Comparison of ENCODE assay signal across 10 cellular contexts in genomic region chr9:88398-89037, GRCh38. TPM values are rescaled to one million over a fixed set of nuclear protein-coding genes. Genes with fewer than 3 reads are reported as not detected.
DNase-seq lines count a peak whose midpoint lies in the region; ATAC-seq and TF ChIP-seq lines count a peak whose summit lies in the region.
"Not testable (repeated sequence)": the region's sequence is repeated elsewhere in the genome, so short reads cannot be mapped to it uniquely, and the experiment has no call there.
"Had no signal": no experiment of that assay in that cellular context is flagged by ENCODE, and none has a peak within 500 bp of the region (broad histone marks: within the 10 kb centered on the region; RNA-seq: fewer than 3 reads in every experiment).

No MANE protein-coding gene starts in this region.

- not testable (repeated sequence) for H3K4me3 Mint-ChIP-seq in T-helper 17 cell; chondrocyte (ENCODE audit: unreplicated experiment); stimulated activated naive CD8-positive, alpha-beta T cell treated with anti-CD3 and anti-CD28 coated beads, Interleukin-15, amount 100 ng/mL, for 72 hours

- H3K27me3 Mint-ChIP-seq in T-helper 17 cell; stimulated activated naive CD8-positive, alpha-beta T cell treated with anti-CD3 and anti-CD28 coated beads, Interleukin-15, amount 100 ng/mL, for 72 hours: not testable (repeated sequence)
- peaks cover 14% of the 10 kb centered on the region for H3K27me3 Mint-ChIP-seq in chondrocyte (ENCODE audit: low read depth)

- not testable (repeated sequence) for H3K36me3 Mint-ChIP-seq in T-helper 17 cell (ENCODE audit: low read depth); chondrocyte (ENCODE audit: low read depth)

- H3K4me1 Mint-ChIP-seq in T-helper 17 cell; chondrocyte (ENCODE audit: low read depth); stimulated activated naive CD8-positive, alpha-beta T cell treated with anti-CD3 and anti-CD28 coated beads, Interleukin-15, amount 100 ng/mL, for 72 hours: not testable (repeated sequence)

- peak; percentile 94 for ATAC-seq in GM18511 (IDR thresholded peaks at IDR 0.05; ENCODE audit: unreplicated experiment)
- ATAC-seq in GM21367 (IDR thresholded peaks at IDR 0.05; ENCODE audit: unreplicated experiment) = peak; percentile 67
- ATAC-seq in HG02798 (IDR thresholded peaks at IDR 0.05; ENCODE audit: poor library complexity, unreplicated experiment) = peak; percentile 86
- peak; percentile 68 for ATAC-seq in HG03378 (IDR thresholded peaks at IDR 0.05; ENCODE audit: unreplicated experiment)
- peak; percentile 89 for ATAC-seq in T-helper 17 cell
- peak; percentile 86 for ATAC-seq in stimulated activated naive CD8-positive, alpha-beta T cell treated with anti-CD3 and anti-CD28 coated beads, Interleukin-15, amount 100 ng/mL, for 72 hours

- H3K27ac Mint-ChIP-seq in T-helper 17 cell; chondrocyte (ENCODE audit: unreplicated experiment); stimulated activated naive CD8-positive, alpha-beta T cell treated with anti-CD3 and anti-CD28 coated beads, Interleukin-15, amount 100 ng/mL, for 72 hours: not testable (repeated sequence)

- peak; percentile 40 for TF ChIP-seq CTCF in chondrocyte (IDR thresholded peaks at IDR 0.05)

- H3K9me3 Mint-ChIP-seq in chondrocyte (ENCODE audit: low read depth); stimulated activated naive CD8-positive, alpha-beta T cell treated with anti-CD3 and anti-CD28 coated beads, Interleukin-15, amount 100 ng/mL, for 72 hours: not testable (repeated sequence)

- H3K9me3 ChIP-seq in T-helper 17 cell (ENCODE audit: control insufficient read depth, low read length, poor library complexity, severe bottlenecking) = not testable (repeated sequence)

- DNase-seq in T-helper 17 cell; chondrocyte (ENCODE audit: low spot score); stimulated activated naive CD8-positive, alpha-beta T cell treated with anti-CD3 and anti-CD28 coated beads, Interleukin-15, amount 100 ng/mL, for 72 hours: not testable (repeated sequence)
- DNase-seq in medulla oblongata (ENCODE audit: extremely low spot score) = peak; percentile 3

RNA-seq across cellular contexts. Expression of gene FOXD4, which starts 29.7 kb away (rescaled TPM):
- total RNA-seq in T-helper 17 cell (not detected), chondrocyte (0.17 to 0.44 TPM (median 0.26 TPM) in 3 replicates)
- total RNA-seq: ascending aorta, GM23248 had no signal

RNA-seq across cellular contexts. Expression of gene WASHC1, which starts 59.3 kb away (rescaled TPM):
- total RNA-seq in T-helper 17 cell = 10 to 100 TPM; 18.8 to 19.4 TPM
- 7.7 to 10.0 TPM (median 9.8 TPM) in 3 replicates for total RNA-seq in chondrocyte
